ENCODE assay signal across 25 cellular contexts in the genomic region with DNA sequence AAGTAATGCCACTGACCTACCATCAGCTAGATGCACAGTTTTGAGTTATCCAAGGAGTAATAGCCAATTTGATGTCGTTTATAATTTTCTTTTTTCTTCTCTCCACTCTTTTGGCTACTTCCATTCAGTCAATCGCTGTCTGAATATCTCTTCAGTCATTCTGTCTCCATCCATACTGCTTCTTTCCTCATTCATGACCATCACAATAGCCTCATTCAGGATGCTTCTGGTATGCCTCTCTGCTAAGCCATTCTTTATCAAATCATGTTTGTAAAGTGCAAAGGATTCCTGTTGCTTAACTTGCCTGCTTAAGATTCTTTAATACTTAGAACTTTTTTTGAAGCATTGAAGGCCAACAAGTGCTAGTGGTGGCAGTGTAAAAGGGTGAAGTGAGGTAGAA.
"Had no signal": no experiment of that assay in that cellular context is flagged by ENCODE, and none has a peak within 500 bp of the region (broad histone marks: within the 10 kb centered on the region; RNA-seq: fewer than 3 reads in every experiment).

No MANE protein-coding gene starts in this region.

- H3K4me1 ChIP-seq: foreskin keratinocyte, heart left ventricle, left ventricle myocardium inferior, lower lobe of right lung, parathyroid adenoma, psoas muscle, right lobe of liver, testis, tibial nerve, upper lobe of right lung, vagina had no signal

- H3K27ac ChIP-seq: coronary artery, foreskin keratinocyte, heart left ventricle, left ventricle myocardium inferior, lower lobe of right lung, parathyroid adenoma, psoas muscle, right lobe of liver, testis, tibial nerve, upper lobe of right lung, vagina had no signal

- H3K27me3 ChIP-seq: foreskin keratinocyte, heart left ventricle, right lobe of liver, testis, tibial nerve, upper lobe of right lung, vagina had no signal

- DNase-seq: effector CD4-positive, alpha-beta T cell; endodermal cell; erythroblast; foreskin keratinocyte; heart left ventricle; hippocampal formation; immature natural killer cell; kidney; left cardiac atrium; left ventricle myocardium inferior; lower lobe of right lung; mesenchymal stem cell; naive B cell; psoas muscle; retina; right lobe of liver; stimulated activated CD4-positive, alpha-beta T cell treated with anti-CD3 and anti-CD28 coated beads, Interleukin-4, amount 100 ng/mL, for 4 hours; stimulated activated naive B cell treated with anti-CD40 and anti-IgM and Interleukin-4, amounts not matched to agents 10 μg/mL and 1 μg/mL and 100 μg/mL, for 72 hours; stimulated activated naive CD8-positive, alpha-beta T cell treated with anti-CD3 and anti-CD28 coated beads, Interleukin-15, amount 100 ng/mL, for 72 hours; testis; upper lobe of right lung had no signal

- H3K4me3 ChIP-seq: coronary artery, heart left ventricle, left ventricle myocardium inferior, lower lobe of right lung, psoas muscle, right lobe of liver, testis, tibial nerve, upper lobe of right lung, vagina had no signal

- H3K9me3 ChIP-seq: left ventricle myocardium inferior, lower lobe of right lung, psoas muscle, right lobe of liver, testis, tibial nerve, upper lobe of right lung, vagina had no signal

- ATAC-seq: foreskin keratinocyte; heart left ventricle; left cardiac atrium; lower lobe of right lung; psoas muscle; right lobe of liver; stimulated activated naive B cell treated with anti-CD40 and anti-IgM and Interleukin-4, amounts not matched to agents 10 μg/mL and 1 μg/mL and 100 μg/mL, for 72 hours; stimulated activated naive CD8-positive, alpha-beta T cell treated with anti-CD3 and anti-CD28 coated beads, Interleukin-15, amount 100 ng/mL, for 72 hours; upper lobe of right lung had no signal
